In genomic region chr16:21714369-21714618, GRCh38 we compare ENCODE assay signal across 5 cellular contexts. TPM values are rescaled to one million over a fixed set of nuclear protein-coding genes. Genes with fewer than 3 reads are reported as not detected.
"Had no signal": no experiment of that assay in that cellular context is flagged by ENCODE, and none has a peak within 500 bp of the region (broad histone marks: within the 10 kb centered on the region; RNA-seq: fewer than 3 reads in every experiment).

No MANE protein-coding gene starts in this region.

RNA-seq across cellular contexts. Expression of gene OTOA, which starts 50.5 kb away (rescaled TPM):
- total RNA-seq: M059J, PC-3, Peyer's patch, Right ventricle myocardium superior, SJSA1 had no signal
